8 cellular contexts compared by ENCODE assay signal in the genomic region with DNA sequence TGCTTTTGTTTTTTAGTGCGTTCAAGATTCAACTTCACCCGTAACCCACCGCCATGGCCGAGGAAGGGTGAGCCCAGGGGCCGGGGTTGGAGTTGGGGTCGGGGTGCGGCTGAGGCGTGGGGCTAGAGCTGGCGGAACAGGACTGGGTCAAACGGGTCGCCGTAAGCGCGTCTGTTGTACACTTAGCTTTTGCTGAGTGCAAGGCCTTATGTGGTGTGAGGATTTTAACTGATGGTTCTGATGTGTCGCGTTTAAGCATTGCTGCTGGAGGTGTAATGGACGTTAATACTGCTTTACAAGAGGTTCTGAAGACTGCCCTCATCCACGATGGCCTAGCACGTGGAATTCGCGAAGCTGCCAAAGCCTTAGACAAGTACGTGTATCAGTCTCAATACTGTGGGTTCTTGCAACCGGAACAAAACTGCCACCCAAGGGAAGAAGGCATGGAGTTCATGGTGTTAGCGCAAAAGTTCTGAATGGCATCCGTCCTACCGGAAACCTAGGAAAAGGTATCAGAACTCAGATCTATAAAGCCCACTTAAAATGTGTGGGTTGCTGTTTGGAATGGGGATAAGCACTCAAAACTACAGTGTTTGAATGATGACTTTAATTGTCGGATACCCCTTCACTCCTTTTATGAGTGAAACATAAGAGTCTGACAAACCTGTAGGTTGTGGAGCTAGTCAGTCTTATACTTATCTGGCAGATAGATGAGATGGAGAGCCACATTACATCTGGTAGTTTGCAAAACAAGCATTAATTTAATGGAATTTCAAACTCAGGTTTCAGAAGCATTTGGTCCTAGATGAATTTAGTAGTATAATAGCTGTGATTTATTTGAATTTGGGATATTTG. TPM values are rescaled to one million over a fixed set of nuclear protein-coding genes. Genes with fewer than 3 reads are reported as not detected.
A peak's percentile ranks its signal among the peaks of the same experiment; 100 is the strongest.
DNase-seq lines count a peak whose midpoint lies in the region; ATAC-seq and TF ChIP-seq lines count a peak whose summit lies in the region.

No MANE protein-coding gene starts in this region.

- H3K27me3 Mint-ChIP-seq in dendritic cell treated with granulocyte-macrophage colony-stimulating factor and Interleukin-4, amounts not matched to agents 40 ng/mL and 50 ng/mL, for 4 days, result peaks cover 2% of the 10 kb centered on the region

- TF ChIP-seq POLR2A in GM18505 (IDR thresholded peaks at IDR 0.05; ENCODE audit: borderline replicate concordance, extremely low read depth, insufficient read depth, insufficient read length) (no peak), Peyer's patch (IDR thresholded peaks at IDR 0.05) (no peak)

- H3K27ac ChIP-seq in Peyer's patch (peak overlapping the region; percentile 67 to 94 (median 90)), muscle layer of duodenum (ENCODE audit: low read length) (peak overlapping the region; percentile 85)

- H3K27me3 ChIP-seq in Peyer's patch (no peaks in the 10 kb centered on the region), muscle layer of duodenum (ENCODE audit: low read depth, low read length) (no peaks in the 10 kb centered on the region)

- no peak for TF ChIP-seq CTCF in Peyer's patch (IDR thresholded peaks at IDR 0.05)

- no peak for DNase-seq in Peyer's patch
- DNase-seq in NCI-H1694 (lab: John Stamatoyannopoulos, UW), result no peak
- no peak for DNase-seq in iPS-NIHi11 (ENCODE audit: low spot score)

- no peaks in the 10 kb centered on the region for H3K9me3 ChIP-seq in Peyer's patch
- no peaks in the 10 kb centered on the region for H3K9me3 ChIP-seq in muscle layer of duodenum (ENCODE audit: control insufficient read depth in 1 of 2, low read length in 2 of 2)

- peak overlapping the region; percentile 97 for H3K4me3 Mint-ChIP-seq in dendritic cell treated with granulocyte-macrophage colony-stimulating factor and Interleukin-4, amounts not matched to agents 40 ng/mL and 50 ng/mL, for 4 days

- H3K36me3 ChIP-seq in Peyer's patch (peaks cover 0 to 39% (median 0%) of the 10 kb centered on the region in 3 donors), muscle layer of duodenum (ENCODE audit: control insufficient read depth in 1 of 2, insufficient read depth in 2 of 2, low read length in 2 of 2) (peaks cover 37 to 38% of the 10 kb centered on the region in 2 donors)

- peaks cover 48% of the 10 kb centered on the region for H3K4me1 Mint-ChIP-seq in dendritic cell treated with granulocyte-macrophage colony-stimulating factor and Interleukin-4, amounts not matched to agents 40 ng/mL and 50 ng/mL, for 4 days (ENCODE audit: low read depth)

- H3K4me3 ChIP-seq in Peyer's patch, result peak overlapping the region; percentile 61 to 88 (median 78)
- peak overlapping the region; percentile 66 to 99 for H3K4me3 ChIP-seq in muscle layer of duodenum (ENCODE audit: low read depth in 1 of 2, low read length in 2 of 2)

- H3K4me1 ChIP-seq in Peyer's patch (peaks cover 0 to 22% (median 9%) of the 10 kb centered on the region in 4 donors), muscle layer of duodenum (ENCODE audit: control insufficient read depth in 1 of 2, insufficient read depth in 2 of 2, low read length in 2 of 2) (peaks cover 16 to 39% of the 10 kb centered on the region in 2 donors)

- H3K9me3 Mint-ChIP-seq in dendritic cell treated with granulocyte-macrophage colony-stimulating factor and Interleukin-4, amounts not matched to agents 40 ng/mL and 50 ng/mL, for 4 days, result no peaks in the 10 kb centered on the region

- intact Hi-C loops in dendritic cell treated with granulocyte-macrophage colony-stimulating factor and Interleukin-4, amounts not matched to agents 40 ng/mL and 50 ng/mL, for 4 days (cut with micrococcal nuclease), result loop anchor here (1.0 kb wide), 1 partner anchor 302 kb away; the partner anchor contains the start of gene STX7

- peak overlapping the region; percentile 99 for H3K27ac Mint-ChIP-seq in dendritic cell treated with granulocyte-macrophage colony-stimulating factor and Interleukin-4, amounts not matched to agents 40 ng/mL and 50 ng/mL, for 4 days

- ATAC-seq in GM18505 (IDR thresholded peaks at IDR 0.05; ENCODE audit: unreplicated experiment) (peak; percentile 3), HG02678 (IDR thresholded peaks at IDR 0.05; ENCODE audit: unreplicated experiment) (peak; percentile 12), HG03469 (IDR thresholded peaks at IDR 0.05; ENCODE audit: unreplicated experiment) (no peak)

- peaks cover 73% of the 10 kb centered on the region for H3K36me3 Mint-ChIP-seq in dendritic cell treated with granulocyte-macrophage colony-stimulating factor and Interleukin-4, amounts not matched to agents 40 ng/mL and 50 ng/mL, for 4 days (ENCODE audit: low read depth)

RNA-seq across cellular contexts. Expression of gene RPS12, which starts 0.6 kb away (rescaled TPM):
- 1,000 to 10,000 TPM in 1 of 4 donors, 100 to 1,000 TPM in 3; 323 to 1,787 (median 560) TPM for total RNA-seq in Peyer's patch

RNA-seq across cellular contexts. Expression of gene SLC18B1, which starts 16.5 kb away (rescaled TPM):
- 10 to 100 TPM in 2 of 4 donors, 1 to 10 TPM in 2; 2.5 to 16.4 (median 9.0) TPM for total RNA-seq in Peyer's patch

RNA-seq across cellular contexts. Expression of gene VNN2, which starts 57.2 kb away (rescaled TPM):
- 10 to 100 TPM in 1 of 4 donors, 1 to 10 TPM in 1, under 1 TPM in 1, not detected in 1; 0.57 to 10.7 (median 1.1) TPM for total RNA-seq in Peyer's patch
